Comparison of ENCODE assay signal across 10 cellular contexts in the genomic region with DNA sequence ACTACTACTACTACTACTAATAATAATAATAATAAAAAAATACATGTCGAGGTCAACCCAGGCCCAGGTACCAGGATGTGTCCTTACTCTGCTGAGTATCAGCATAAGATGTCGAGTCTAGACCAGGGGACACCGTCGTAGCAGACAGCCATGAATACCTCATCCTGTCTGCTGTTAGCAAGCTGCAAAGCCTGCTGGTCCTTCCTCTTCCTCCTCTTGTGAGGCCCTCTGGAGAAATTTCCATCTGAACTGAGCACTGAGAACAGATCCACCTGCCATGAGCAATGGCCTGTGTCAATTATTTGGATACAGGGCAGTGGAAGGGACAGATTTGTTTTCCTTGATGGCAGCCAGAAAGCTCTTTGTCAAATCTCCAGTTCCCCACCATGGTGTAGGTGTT.
A peak's percentile ranks its signal among the peaks of the same experiment; 100 is the strongest.
DNase-seq lines count a peak whose midpoint lies in the region; ATAC-seq and TF ChIP-seq lines count a peak whose summit lies in the region.
"Had no signal": no experiment of that assay in that cellular context is flagged by ENCODE, and none has a peak within 500 bp of the region (broad histone marks: within the 10 kb centered on the region; RNA-seq: fewer than 3 reads in every experiment).

No MANE protein-coding gene starts in this region.

- peak; percentile 26 for DNase-seq in NOMO-1 treated with DMSO at 0.1 percent for 48 hours (lab: John Stamatoyannopoulos, UW; ENCODE audit: unreplicated experiment)
- DNase-seq in NOMO-1 (lab: John Stamatoyannopoulos, UW; ENCODE audit: unreplicated experiment in 2 of 2), result no peak
- peak; percentile 5 for DNase-seq in Jurkat, Clone E6-1 (ENCODE audit: low read depth, low spot score)
- no peak for DNase-seq in psoas muscle
- DNase-seq in stimulated activated naive CD4-positive, alpha-beta T cell treated with Interleukin-2 at 50 U/mL for 16 hours (lab: John Stamatoyannopoulos, UW), result no peak
- DNase-seq in Right ventricle myocardium inferior (ENCODE audit: missing footprints), result no peak
- DNase-seq in ACHN, result no peak
- DNase-seq: 8988T, glutamatergic neuron had no signal

- no peaks in the 10 kb centered on the region for H3K36me3 ChIP-seq in psoas muscle (ENCODE audit: insufficient read depth in 1 of 2, low read depth in 1 of 2)

- peaks cover 36% of the 10 kb centered on the region for H3K4me1 ChIP-seq in psoas muscle

- intact Hi-C loops in psoas muscle (cut with DNase I), result no loop called here
- intact Hi-C loops in Right ventricle myocardium inferior (cut with DNase I), result no loop called here

- no peaks in the 10 kb centered on the region for H3K9me3 ChIP-seq in psoas muscle

- 78 to 85% (median 84%) methylated on average over 4 of the region's 4 CpGs for WGBS in psoas muscle, 3 donors

- no peak overlapping the region for H3K4me3 ChIP-seq in Jurkat, Clone E6-1 (ENCODE audit: low read length)
- H3K4me3 ChIP-seq in psoas muscle, result no peak overlapping the region

- H3K27me3 ChIP-seq in psoas muscle (ENCODE audit: insufficient read depth in 3 of 3, low read length in 2 of 3), result no peaks in the 10 kb centered on the region

- in situ Hi-C loops in ACHN (cut with HindIII; ENCODE audit: low pct_ligation_motif_present, low pct_unique_long_range_greater_than_20kb, low sequenced_read_pairs), result no loop called here

- peak; percentile 9 for ATAC-seq in GM21717 (IDR thresholded peaks at IDR 0.05; ENCODE audit: unreplicated experiment)
- ATAC-seq in psoas muscle, result no peak
- ATAC-seq in Right ventricle myocardium inferior, result no peak

- TF ChIP-seq CTCF in psoas muscle (IDR thresholded peaks at IDR 0.05), result no peak

- H3K27ac ChIP-seq in psoas muscle, result peak overlapping the region; percentile 52

Comparison
In these comparisons a context has a peak if more than half of its experiments do, and no peak if none do; other contexts are left out.
1. DNase-seq: peak in NOMO-1 treated with DMSO at 0.1 percent for 48 hours (single experiment) and Jurkat, Clone E6-1 (single experiment); none in NOMO-1 (0 of 2), psoas muscle (0 of 2), stimulated activated naive CD4-positive, alpha-beta T cell treated with Interleukin-2 at 50 U/mL for 16 hours (single experiment), Right ventricle myocardium inferior (single experiment) and ACHN (single experiment).